Comparison of ENCODE assay signal across 8 cellular contexts in the genomic region with DNA sequence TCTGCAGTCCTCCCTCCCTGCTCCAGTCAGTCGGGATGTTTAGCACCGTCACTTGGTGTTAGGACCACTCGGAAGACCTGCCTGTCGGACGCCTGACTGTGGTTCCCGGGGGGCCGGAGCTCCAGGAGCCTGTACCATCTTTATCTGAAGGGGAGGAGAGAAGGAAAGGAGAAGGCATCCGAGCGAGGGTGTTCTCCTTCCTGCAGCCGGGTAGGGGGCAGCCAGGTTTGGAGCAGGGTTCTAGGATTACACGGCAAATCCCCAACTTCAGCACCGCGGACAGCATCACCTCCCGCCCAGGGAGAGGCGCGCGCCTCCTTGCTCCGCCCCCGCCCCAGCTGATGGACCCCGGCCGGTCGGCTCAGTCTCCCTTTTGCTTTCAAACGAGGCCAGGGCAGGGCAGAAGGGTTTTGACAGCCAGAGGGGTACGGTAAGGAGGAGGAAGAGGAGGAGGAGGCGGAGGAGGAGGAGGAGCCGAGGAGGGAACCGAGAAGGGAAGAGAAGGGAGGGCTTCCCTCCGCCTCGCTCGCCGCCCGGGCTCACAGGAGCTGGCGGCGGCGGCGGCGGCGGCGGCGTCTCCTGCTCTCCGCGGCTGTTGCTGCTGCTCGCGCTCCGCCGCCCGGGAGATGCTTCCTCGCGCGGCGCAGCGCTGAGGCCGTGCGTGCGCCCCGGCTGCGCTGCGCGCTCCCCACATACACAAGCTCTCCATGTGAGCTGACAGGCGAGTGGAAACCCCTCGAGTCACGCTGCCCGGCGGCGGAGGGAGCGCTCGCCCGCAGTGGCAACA. TPM values are rescaled to one million over a fixed set of nuclear protein-coding genes. Genes with fewer than 3 reads are reported as not detected.
A peak's percentile ranks its signal among the peaks of the same experiment; 100 is the strongest.
DNase-seq lines count a peak whose midpoint lies in the region; ATAC-seq and TF ChIP-seq lines count a peak whose summit lies in the region.

No MANE protein-coding gene starts in this region.

- peaks cover 6% of the 10 kb centered on the region for H3K4me1 Mint-ChIP-seq in activated CD8-positive, alpha-beta memory T cell treated with anti-CD3 and anti-CD28 coated beads, Interleukin-2, amount 10 ng/mL, durations not matched to agents 7 days and 5 days

- 1 to 4% methylated on average over 50 to 64 of the region's 68 CpGs for WGBS in thyroid gland, 2 donors

- no peaks in the 10 kb centered on the region for H3K36me3 Mint-ChIP-seq in activated CD8-positive, alpha-beta memory T cell treated with anti-CD3 and anti-CD28 coated beads, Interleukin-2, amount 10 ng/mL, durations not matched to agents 7 days and 5 days

- peaks cover 8 to 9% of the 10 kb centered on the region in 2 donors for H3K4me1 ChIP-seq in thyroid gland
- H3K4me1 ChIP-seq in PC-9 (replicated peaks; ENCODE audit: insufficient read depth) = no peaks in the 10 kb centered on the region

- 0 out of 2 replicates have a peak, but pooled peaks cover 5% of the 10 kb centered on the region for H3K9me2 ChIP-seq in PC-9 (ENCODE audit: insufficient read depth)

- H2AFZ ChIP-seq in PC-9 = no peak overlapping the region

- peak; percentile 33 for ATAC-seq in activated CD8-positive, alpha-beta memory T cell treated with anti-CD3 and anti-CD28 coated beads, Interleukin-2, amount 10 ng/mL, durations not matched to agents 7 days and 5 days

- H3K4me3 ChIP-seq in fibroblast of pulmonary artery (replicated peaks; ENCODE audit: low read depth, low read length) (peak overlapping the region; percentile 60), thyroid gland (replicated peaks in 1 of 3) (peak overlapping the region in 1 of 3 donors; percentile 17), PC-9 (no peak overlapping the region)

- POLR2A ChIA-PET in PC-9 (lab: Charles Lee; ENCODE audit: unreplicated experiment) = no interaction called here

- H3K4me2 ChIP-seq in PC-9 = no peak overlapping the region

- CTCF ChIA-PET in activated CD8-positive, alpha-beta memory T cell treated with anti-CD3 and anti-CD28 coated beads, Interleukin-2, amount 10 ng/mL, durations not matched to agents 7 days and 5 days (lab: Charles Lee) = no interaction called here
- CTCF ChIA-PET in PC-9 (lab: Charles Lee) = no interaction called here

- H3K27ac ChIP-seq in thyroid gland (no peak overlapping the region), PC-9 (no peak overlapping the region)

- no peaks in the 10 kb centered on the region for H3K9me3 Mint-ChIP-seq in activated CD8-positive, alpha-beta memory T cell treated with anti-CD3 and anti-CD28 coated beads, Interleukin-2, amount 10 ng/mL, durations not matched to agents 7 days and 5 days (ENCODE audit: low read depth)

- no peaks in the 10 kb centered on the region for H3F3A ChIP-seq in PC-9 (ENCODE audit: insufficient read depth, low read depth)

- H3K36me3 ChIP-seq in thyroid gland = no peaks in the 10 kb centered on the region
- no peaks in the 10 kb centered on the region for H3K36me3 ChIP-seq in PC-9 (ENCODE audit: low read depth)

- DNase-seq in activated CD4-positive, alpha-beta T cell treated with anti-CD3 and anti-CD28 coated beads for 48 hours = peak; percentile 46
- DNase-seq in activated CD4-positive, alpha-beta T cell treated with anti-CD3 and anti-CD28 coated beads for 1 hour = no peak
- DNase-seq in NCI-H128 (lab: John Stamatoyannopoulos, UW; ENCODE audit: unreplicated experiment) (peak; percentile 51), fibroblast of pulmonary artery (ENCODE audit: low read depth) (peak; percentile 67), myocyte (ENCODE audit: low read depth) (peak; percentile 12), thyroid gland (peak; percentile 51 to 61), PC-9 (no peak)
- peak; percentile 41 for DNase-seq in activated CD8-positive, alpha-beta memory T cell treated with anti-CD3 and anti-CD28 coated beads, Interleukin-2, amount 10 ng/mL, durations not matched to agents 7 days and 5 days

- H3K4me3 Mint-ChIP-seq in activated CD8-positive, alpha-beta memory T cell treated with anti-CD3 and anti-CD28 coated beads, Interleukin-2, amount 10 ng/mL, durations not matched to agents 7 days and 5 days = peak overlapping the region; percentile 13

- peaks cover 26% of the 10 kb centered on the region for H3K27me3 Mint-ChIP-seq in activated CD8-positive, alpha-beta memory T cell treated with anti-CD3 and anti-CD28 coated beads, Interleukin-2, amount 10 ng/mL, durations not matched to agents 7 days and 5 days

- no TSS peak for BruUV-seq in PC-9 (replicated peaks; lab: Mats Ljungman, UMichigan)

- H4K20me1 ChIP-seq in PC-9 (ENCODE audit: insufficient read depth) = no peaks in the 10 kb centered on the region

- TF ChIP-seq POLR2A in thyroid gland (IDR thresholded peaks at IDR 0.05) = no peak

- H3K79me2 ChIP-seq in PC-9 (ENCODE audit: low read depth) = no peaks in the 10 kb centered on the region

- no peak overlapping the region for H3K27ac Mint-ChIP-seq in activated CD8-positive, alpha-beta memory T cell treated with anti-CD3 and anti-CD28 coated beads, Interleukin-2, amount 10 ng/mL, durations not matched to agents 7 days and 5 days

- H3K27me3 ChIP-seq in thyroid gland (no peaks in the 10 kb centered on the region), PC-9 (ENCODE audit: insufficient read depth, low read depth) (no peaks in the 10 kb centered on the region)

- no peak for TF ChIP-seq CTCF in fibroblast of pulmonary artery (IDR thresholded peaks at IDR 0.05; ENCODE audit: low read length, missing control alignments)
- TF ChIP-seq CTCF in thyroid gland (IDR thresholded peaks at IDR 0.05) = no peak
- no peak for TF ChIP-seq CTCF in PC-9 (conservative IDR thresholded peaks at IDR 0.05)

- intact Hi-C loops in thyroid gland (cut with DNase I) = no loop called here
- intact Hi-C loops in PC-9 (cut with micrococcal nuclease; ENCODE audit: unreplicated experiment) = no loop called here

- H3K9me3 ChIP-seq in thyroid gland = no peaks in the 10 kb centered on the region
- no peaks in the 10 kb centered on the region for H3K9me3 ChIP-seq in PC-9 (ENCODE audit: insufficient read depth, low read depth)

RNA-seq across cellular contexts. Expression of a gene that starts 0.7 kb away (rescaled TPM):
- not detected for total RNA-seq in activated CD8-positive, alpha-beta memory T cell treated with anti-CD3 and anti-CD28 coated beads, Interleukin-2, amount 10 ng/mL, durations not matched to agents 7 days and 5 days
- total RNA-seq in myocyte (not detected in 2 replicates), thyroid gland (under 1 TPM in 3 of 4 donors, not detected in 1; 0.29 to 0.88 (median 0.33) TPM), PC-9 (2021) (not detected in 2 replicates)
- not detected for polyA plus RNA-seq in myocyte (2012)

Comparison
In these comparisons a context has a peak if more than half of its experiments do, and no peak if none do; other contexts are left out.
1. DNase-seq: peak in activated CD4-positive, alpha-beta T cell treated with anti-CD3 and anti-CD28 coated beads for 48 hours (single experiment), NCI-H128 (single experiment), activated CD8-positive, alpha-beta memory T cell treated with anti-CD3 and anti-CD28 coated beads, Interleukin-2, amount 10 ng/mL, durations not matched to agents 7 days and 5 days (single experiment), fibroblast of pulmonary artery (single experiment), myocyte (single experiment) and thyroid gland (2 of 2); none in activated CD4-positive, alpha-beta T cell treated with anti-CD3 and anti-CD28 coated beads for 1 hour (single experiment) and PC-9 (0 of 2).